8 cellular contexts compared by ENCODE assay signal in the genomic region with DNA sequence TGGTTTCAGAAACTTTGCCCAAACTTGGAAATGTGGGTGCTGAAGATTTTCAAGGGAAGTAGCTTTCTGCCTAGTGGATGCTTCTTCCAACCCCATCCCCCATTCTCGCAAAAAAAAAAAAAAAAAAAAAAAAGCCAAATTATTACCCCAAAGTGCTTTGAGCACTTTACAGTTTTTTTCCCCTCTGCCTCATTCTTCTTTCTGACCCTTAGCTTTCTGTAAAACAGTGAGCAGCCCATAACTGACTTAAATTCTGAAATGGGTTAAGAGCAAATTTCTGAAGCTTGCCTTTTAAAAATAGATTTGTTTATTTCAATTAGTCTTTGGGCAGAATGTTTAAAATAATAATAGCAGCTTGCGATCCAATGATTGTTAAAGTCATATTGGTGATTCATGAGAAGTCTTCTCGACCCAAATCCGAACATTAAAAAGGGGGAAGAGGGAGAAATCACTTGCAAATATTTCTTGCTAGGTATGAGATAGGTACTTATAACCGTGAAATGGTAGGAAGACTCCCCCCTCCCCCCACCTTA. TPM values are rescaled to one million over a fixed set of nuclear protein-coding genes. Genes with fewer than 3 reads are reported as not detected.
A peak's percentile ranks its signal among the peaks of the same experiment; 100 is the strongest.
DNase-seq lines count a peak whose midpoint lies in the region; ATAC-seq lines count a peak whose summit lies in the region.

No MANE protein-coding gene starts in this region.

- H3K4me1 ChIP-seq in naive thymus-derived CD4-positive, alpha-beta T cell (ENCODE audit: control insufficient read depth in 2 of 2, insufficient read depth in 2 of 2, low read length in 2 of 2) = peaks cover 10 to 11% of the 10 kb centered on the region in 2 donors

- intact Hi-C loops in dendritic cell treated with granulocyte-macrophage colony-stimulating factor and Interleukin-4, amounts not matched to agents 40 ng/mL and 50 ng/mL, for 4 days (cut with micrococcal nuclease) = no loop called here
- intact Hi-C loops in naive thymus-derived CD4-positive, alpha-beta T cell (cut with micrococcal nuclease) = loop anchor here (5.0 kb wide), 2 partner anchors 374 to 831 kb away; partner anchors contain the start of genes MOCS2 (in 2 of the 2) and ARL15 (in 1 of the 2)

- no peak overlapping the region for H3K27ac ChIP-seq in naive thymus-derived CD4-positive, alpha-beta T cell (ENCODE audit: low read depth, low read length)

- peaks cover 45% of the 10 kb centered on the region for H3K27me3 Mint-ChIP-seq in IgD-negative memory B cell
- H3K27me3 Mint-ChIP-seq in dendritic cell treated with granulocyte-macrophage colony-stimulating factor and Interleukin-4, amounts not matched to agents 40 ng/mL and 50 ng/mL, for 4 days = peaks cover 67% of the 10 kb centered on the region
- H3K27me3 Mint-ChIP-seq in naive thymus-derived CD4-positive, alpha-beta T cell = peaks cover 55 to 84% (median 63%) of the 10 kb centered on the region in 5 donors

- peak overlapping the region; percentile 71 to 94 (median 86) for H3K4me3 Mint-ChIP-seq in IgD-negative memory B cell
- peak overlapping the region; percentile 93 for H3K4me3 Mint-ChIP-seq in dendritic cell treated with granulocyte-macrophage colony-stimulating factor and Interleukin-4, amounts not matched to agents 40 ng/mL and 50 ng/mL, for 4 days
- H3K4me3 Mint-ChIP-seq in naive thymus-derived CD4-positive, alpha-beta T cell = peak overlapping the region; percentile 86 to 99 (median 90)

- H3K4me1 Mint-ChIP-seq in IgD-negative memory B cell = peaks cover 16 to 24% (median 21%) of the 10 kb centered on the region in 3 donors
- H3K4me1 Mint-ChIP-seq in dendritic cell treated with granulocyte-macrophage colony-stimulating factor and Interleukin-4, amounts not matched to agents 40 ng/mL and 50 ng/mL, for 4 days (ENCODE audit: low read depth) = peaks cover 44% of the 10 kb centered on the region
- peaks cover 34 to 46% (median 42%) of the 10 kb centered on the region in 7 donors for H3K4me1 Mint-ChIP-seq in naive thymus-derived CD4-positive, alpha-beta T cell

- POLR2A ChIA-PET in naive thymus-derived CD4-positive, alpha-beta T cell (lab: Charles Lee) = no interaction called here

- peaks cover 2% of the 10 kb centered on the region for H3K36me3 Mint-ChIP-seq in IgD-negative memory B cell
- peaks cover 7% of the 10 kb centered on the region for H3K36me3 Mint-ChIP-seq in dendritic cell treated with granulocyte-macrophage colony-stimulating factor and Interleukin-4, amounts not matched to agents 40 ng/mL and 50 ng/mL, for 4 days (ENCODE audit: low read depth)
- peaks cover 0 to 9% (median 4%) of the 10 kb centered on the region in 5 donors for H3K36me3 Mint-ChIP-seq in naive thymus-derived CD4-positive, alpha-beta T cell

- no peak for ATAC-seq in naive thymus-derived CD4-positive, alpha-beta T cell
- no peak for ATAC-seq in GM21515 (IDR thresholded peaks at IDR 0.05; ENCODE audit: unreplicated experiment)

- no peaks in the 10 kb centered on the region for H3K36me3 ChIP-seq in naive thymus-derived CD4-positive, alpha-beta T cell (ENCODE audit: control insufficient read depth in 2 of 3, insufficient read depth in 3 of 3, low read length in 3 of 3)

- H3K27ac Mint-ChIP-seq in IgD-negative memory B cell = no peak overlapping the region
- H3K27ac Mint-ChIP-seq in dendritic cell treated with granulocyte-macrophage colony-stimulating factor and Interleukin-4, amounts not matched to agents 40 ng/mL and 50 ng/mL, for 4 days = peak overlapping the region; percentile 43
- peak overlapping the region in 6 of 9 donors; percentile 16 to 78 (median 56) for H3K27ac Mint-ChIP-seq in naive thymus-derived CD4-positive, alpha-beta T cell

- peaks cover 0 to 13% of the 10 kb centered on the region in 2 donors for H3K27me3 ChIP-seq in naive thymus-derived CD4-positive, alpha-beta T cell (ENCODE audit: control insufficient read depth in 2 of 2, insufficient read depth in 2 of 2, low read length in 2 of 2)

- H3K9me3 ChIP-seq in naive thymus-derived CD4-positive, alpha-beta T cell (ENCODE audit: control insufficient read depth in 2 of 3, low read length in 3 of 3) = no peaks in the 10 kb centered on the region

- CTCF ChIA-PET in naive thymus-derived CD4-positive, alpha-beta T cell (lab: Charles Lee) = interaction anchor here (0.6 to 1.2 kb wide), 4 partner anchors 12 to 898 kb away, joined by 3 read pairs; no protein-coding TSS in a partner anchor

- DNase-seq in AG20443 (ENCODE audit: low spot score) = peak; percentile 16
- DNase-seq in naive thymus-derived CD4-positive, alpha-beta T cell = peak in 1 of 9 donors; percentile 7
- DNase-seq in NCI-H510A treated with DMSO at 0.1 percent for 48 hours (lab: John Stamatoyannopoulos, UW) = no peak
- DNase-seq in inferior parietal cortex (ENCODE audit: extremely low spot score) = no peak
- no peak for DNase-seq in SK-N-DZ (ENCODE audit: low spot score)

- H3K4me3 ChIP-seq in naive thymus-derived CD4-positive, alpha-beta T cell (ENCODE audit: low read length) = peak overlapping the region; percentile 67

- peaks cover 0 to 1% (median 0%) of the 10 kb centered on the region in 3 donors for H3K9me3 Mint-ChIP-seq in IgD-negative memory B cell
- no peaks in the 10 kb centered on the region for H3K9me3 Mint-ChIP-seq in dendritic cell treated with granulocyte-macrophage colony-stimulating factor and Interleukin-4, amounts not matched to agents 40 ng/mL and 50 ng/mL, for 4 days
- peaks cover 0 to 5% (median 0%) of the 10 kb centered on the region in 11 donors for H3K9me3 Mint-ChIP-seq in naive thymus-derived CD4-positive, alpha-beta T cell

RNA-seq across cellular contexts. Expression of gene FST, which starts 1.0 kb away (rescaled TPM):
- not detected for polyA plus RNA-seq in IgD-negative memory B cell
- total RNA-seq in naive thymus-derived CD4-positive, alpha-beta T cell = 1 to 10 TPM in 2 of 5 experiments, under 1 TPM in 2, not detected in 1; 0.34 to 1.1 (median 1.0) TPM
- 1 to 10 TPM in 1 of 2 donors, under 1 TPM in 1; 0.55 to 1.9 TPM for polyA plus RNA-seq in naive thymus-derived CD4-positive, alpha-beta T cell
- not detected in 2 replicates for polyA plus RNA-seq in SK-N-DZ (2014; cell fraction: cytosol; rRNA removed)
- 0.19 and 0.20 TPM in 2 replicates for polyA plus RNA-seq in SK-N-DZ (2014; cell fraction: nucleus; rRNA removed)

Comparison
In these comparisons a context has a peak if more than half of its experiments do, and no peak if none do; other contexts are left out.
1. H3K27ac Mint-ChIP-seq: peak in dendritic cell treated with granulocyte-macrophage colony-stimulating factor and Interleukin-4, amounts not matched to agents 40 ng/mL and 50 ng/mL, for 4 days (single experiment) and naive thymus-derived CD4-positive, alpha-beta T cell (6 of 9); none in IgD-negative memory B cell (0 of 3).
2. Peak in every context shown above with its lines, with median percentiles within 50 percentile points of each other: H3K4me3 Mint-ChIP-seq.